ENCODE assay signal across 17 cellular contexts in genomic region chr1:160326393-160326792, GRCh38. TPM values are rescaled to one million over a fixed set of nuclear protein-coding genes. Genes with fewer than 3 reads are reported as not detected.
"Had no signal": no experiment of that assay in that cellular context is flagged by ENCODE, and none has a peak within 500 bp of the region (broad histone marks: within the 10 kb centered on the region; RNA-seq: fewer than 3 reads in every experiment).

No MANE protein-coding gene starts in this region.

- H3K9me3 ChIP-seq: right lobe of liver, upper lobe of right lung had no signal

- H3K4me2 ChIP-seq: hepatocyte, smooth muscle cell had no signal

- DNase-seq: activated CD4-positive, alpha-beta T cell treated with anti-CD3 and anti-CD28 coated beads, Interleukin-2, amount 10 ng/mL, durations not matched to agents 24 days and 14 days; activated CD8-positive, alpha-beta T cell treated with anti-CD3 and anti-CD28 coated beads for 36 hours; activated effector memory CD4-positive, alpha-beta T cell treated with Interleukin-2 at 50 U/mL for 16 hours; activated T-cell treated with anti-CD3 and anti-CD28 coated beads, Interleukin-2, amount 50 U/mL, for 1 hour; effector memory CD8-positive, alpha-beta T cell; foreskin keratinocyte; islet precursor cell; right lobe of liver; stimulated activated CD4-positive, alpha-beta T cell treated with anti-CD3 and anti-CD28 coated beads, Interleukin-4, amount 100 ng/mL, for 24 hours; upper lobe of right lung had no signal

- H3K9ac ChIP-seq: parathyroid adenoma had no signal

- ATAC-seq: activated CD8-positive, alpha-beta T cell treated with anti-CD3 and anti-CD28 coated beads for 36 hours; effector memory CD8-positive, alpha-beta T cell; foreskin keratinocyte; natural killer cell treated with Interleukin-12 subunit alpha and Interleukin-12 subunit beta and Interleukin-15 and Interleukin-18, amount 100 ng/mL, for 72 hours; right lobe of liver; stimulated activated effector memory CD8-positive, alpha-beta T cell treated with anti-CD3 and anti-CD28 coated beads, Interleukin-12 subunit alpha, Interleukin-12 subunit beta, amount 100 ng/mL, for 72 hours; upper lobe of right lung had no signal

- H3K79me2 ChIP-seq: parathyroid adenoma had no signal

- H3K27me3 ChIP-seq: foreskin keratinocyte, hepatocyte, right lobe of liver, upper lobe of right lung had no signal

- H3K4me3 ChIP-seq: hepatocyte, lung, right lobe of liver, smooth muscle cell, upper lobe of right lung had no signal

- H3K27ac ChIP-seq: foreskin keratinocyte, hepatocyte, parathyroid adenoma, right lobe of liver, upper lobe of right lung had no signal

- H3K4me1 ChIP-seq: parathyroid adenoma, right lobe of liver, upper lobe of right lung had no signal

- H2AFZ ChIP-seq: hepatocyte, parathyroid adenoma had no signal

RNA-seq across cellular contexts. Expression of gene NHLH1, which starts 40.5 kb away (rescaled TPM):
- total RNA-seq: bronchial epithelial cell, smooth muscle cell, upper lobe of right lung had no signal
- polyA plus RNA-seq: hepatocyte had no signal
